In the genomic region with DNA sequence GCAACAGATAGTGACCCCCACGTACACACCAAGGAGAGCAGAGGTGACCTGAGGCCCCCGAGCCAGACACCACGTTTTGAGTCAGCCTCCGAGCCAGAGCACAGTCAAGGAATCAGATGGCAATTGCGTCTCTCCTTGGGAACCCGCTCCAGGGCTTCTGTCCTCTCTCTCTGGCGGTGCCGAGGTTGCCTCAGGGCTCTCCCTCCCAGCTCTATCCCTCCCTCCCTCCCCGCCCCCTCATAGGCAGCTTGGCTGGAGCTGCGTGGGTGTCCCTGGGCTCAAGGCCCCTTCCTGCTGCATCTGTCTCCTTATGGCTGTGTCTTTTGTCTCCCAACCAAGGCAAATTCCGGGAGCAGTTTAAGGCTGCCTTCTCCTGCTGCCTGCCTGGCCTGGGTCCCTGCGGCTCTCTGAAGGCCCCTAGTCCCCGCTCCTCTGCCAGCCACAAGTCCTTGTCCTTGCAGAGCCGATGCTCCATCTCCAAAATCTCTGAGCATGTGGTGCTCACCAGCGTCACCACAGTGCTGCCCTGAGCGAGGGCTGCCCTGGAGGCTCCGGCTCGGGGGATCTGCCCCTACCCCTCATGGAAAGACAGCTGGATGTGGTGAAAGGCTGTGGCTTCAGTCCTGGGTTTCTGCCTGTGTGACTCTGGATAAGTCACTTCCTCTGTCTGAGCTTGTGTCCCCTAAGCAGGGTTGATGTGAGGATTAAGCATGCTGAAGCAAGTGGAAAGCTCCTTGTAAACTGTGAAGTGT, we compare ENCODE assay signal across 10 cellular contexts. TPM values are rescaled to one million over a fixed set of nuclear protein-coding genes. Genes with fewer than 3 reads are reported as not detected.
A peak's percentile ranks its signal among the peaks of the same experiment; 100 is the strongest.
DNase-seq lines count a peak whose midpoint lies in the region; ATAC-seq, FAIRE-seq and TF ChIP-seq lines count a peak whose summit lies in the region.
"Had no signal": no experiment of that assay in that cellular context is flagged by ENCODE, and none has a peak within 500 bp of the region (broad histone marks: within the 10 kb centered on the region; RNA-seq: fewer than 3 reads in every experiment).

No MANE protein-coding gene starts in this region.

- CTCF ChIA-PET in HepG2 (lab: Yijun Ruan, JAX; ENCODE audit: low intra/inter-chr PET ratio, low total read pairs) = no interaction called here

- no peaks in the 10 kb centered on the region for H3K9me3 Mint-ChIP-seq in chondrocyte (ENCODE audit: low read depth)

- H3K36me3 ChIP-seq in HepG2 (replicated peaks in 1 of 2; ENCODE audit: control insufficient read depth in 1 of 2, insufficient read depth in 2 of 2, low read length in 2 of 2) (peaks cover 17 to 33% of the 10 kb centered on the region in 2 experiments; a peak in 4 of 5 replicates), right lobe of liver (peaks cover 0 to 40% (median 6%) of the 10 kb centered on the region in 4 donors), aorta (ENCODE audit: control insufficient read depth in 1 of 2, insufficient read depth in 2 of 2, low read length in 1 of 2) (peaks cover 0 to 4% of the 10 kb centered on the region in 2 donors)
- H3K36me3 ChIP-seq in effector memory CD4-positive, alpha-beta T cell (ENCODE audit: control insufficient read depth, insufficient read depth, low read length) = peaks cover 52% of the 10 kb centered on the region

- H3K4me3 ChIP-seq in HepG2 (replicated peaks in 1 of 3; ENCODE audit: insufficient read depth in 1 of 3, low read depth in 2 of 3, low read length in 3 of 3) (no peak overlapping the region), right lobe of liver (no peak overlapping the region), aorta (ENCODE audit: low read length in 2 of 2) (no peak overlapping the region)
- H3K4me3 ChIP-seq in effector memory CD4-positive, alpha-beta T cell (ENCODE audit: insufficient read depth, low read depth, low read length, poor library complexity, severe bottlenecking) = no peak overlapping the region

- intact Hi-C loops in HepG2 (cut with micrococcal nuclease; ENCODE audit: unreplicated experiment) (no loop called here), right lobe of liver (cut with DNase I) (no loop called here), aorta (cut with DNase I) (no loop called here)

- in situ Hi-C loops in HepG2 (cut with HindIII; ENCODE audit: extremely low pct_ligation_motif_present, low pct_unique_long_range_greater_than_20kb) = no loop called here

- H3K79me2 ChIP-seq in HepG2 (ENCODE audit: insufficient read depth, low read length) = no peaks in the 10 kb centered on the region

- BruUV-seq in HepG2 (replicated peaks; lab: Mats Ljungman, UMichigan) = TSS peak; percentile 24

- H3K27me3 ChIP-seq in HepG2 (ENCODE audit: control insufficient read depth in 1 of 2, insufficient read depth in 2 of 2, low read length in 2 of 2) (no peaks in the 10 kb centered on the region), right lobe of liver (no peaks in the 10 kb centered on the region), aorta (ENCODE audit: control insufficient read depth in 1 of 2, insufficient read depth in 2 of 2, low read length in 1 of 2) (no peaks in the 10 kb centered on the region)
- no peaks in the 10 kb centered on the region for H3K27me3 ChIP-seq in effector memory CD4-positive, alpha-beta T cell (replicated peaks; ENCODE audit: control insufficient read depth, insufficient read depth, low read length, poor library complexity, severe bottlenecking)

- FAIRE-seq in HepG2 (lab: Jason Lieb, UNC) = no peak

- ATAC-seq in HepG2 (no peak), right lobe of liver (no peak), aorta (ENCODE audit: low FRiP score) (peak; percentile 20)
- ATAC-seq: Panc1 had no signal

- no peaks in the 10 kb centered on the region for H3K9me3 ChIP-seq in HepG2 (ENCODE audit: low read length)
- H3K9me3 ChIP-seq in right lobe of liver = no peaks in the 10 kb centered on the region
- H3K9me3 ChIP-seq in aorta (ENCODE audit: control insufficient read depth, low read length) = no peaks in the 10 kb centered on the region
- no peaks in the 10 kb centered on the region for H3K9me3 ChIP-seq in effector memory CD4-positive, alpha-beta T cell (ENCODE audit: control insufficient read depth, low read length)

- TF ChIP-seq CTCF in HepG2 (CRISPR knock-in tag; IDR thresholded peaks at IDR 0.05) (no peak), right lobe of liver (IDR thresholded peaks at IDR 0.05) (no peak), chondrocyte (IDR thresholded peaks at IDR 0.05) (no peak)

- DNase-seq in HepG2 (ENCODE audit: low spot score) (no peak), right lobe of liver (no peak), chondrocyte (ENCODE audit: low spot score) (no peak), middle frontal gyrus (ENCODE audit: extremely low spot score, low spot score) (peak; percentile 14), aorta (no peak)
- no peak for DNase-seq in effector memory CD4-positive, alpha-beta T cell
- no peak for DNase-seq in stimulated activated naive CD4-positive, alpha-beta T cell treated with Interleukin-2 at 50 U/mL for 16 hours (lab: John Stamatoyannopoulos, UW)
- DNase-seq in stimulated activated CD4-positive, alpha-beta T cell treated with anti-CD3 and anti-CD28 coated beads, Interleukin-2, amount 100 ng/mL, for 24 hours = no peak

- H3K27me3 Mint-ChIP-seq in chondrocyte (ENCODE audit: low read depth) = no peaks in the 10 kb centered on the region

- no peaks in the 10 kb centered on the region for H4K20me1 ChIP-seq in HepG2 (ENCODE audit: insufficient read depth, low read length)

- no peak for TF ChIP-seq RAD21 in HepG2 (CRISPR knock-in tag; IDR thresholded peaks at IDR 0.05)

- H3K4me3 Mint-ChIP-seq in chondrocyte (ENCODE audit: unreplicated experiment) = no peak overlapping the region

- POLR2A ChIA-PET in HepG2 (lab: Yijun Ruan, JAX) = interaction anchor here (1.3 kb wide), 1 partner anchor 8 kb away, joined by 3 read pairs; no protein-coding TSS in a partner anchor

- 90% methylated on average over 16 of the region's 18 CpGs for WGBS in HepG2 (ENCODE audit: low lambda C conversion rate)
- WGBS in right lobe of liver (ENCODE audit: insufficient coverage, low coverage, low lambda C conversion rate, missing lambda C conversion rate) = 62% methylated on average over 4 of the region's 18 CpGs
- WGBS in aorta, 2 donors = 15 to 18% methylated on average over 17 to 18 of the region's 18 CpGs

- H3K9ac ChIP-seq in HepG2 (ENCODE audit: insufficient read depth, low read depth, low read length) = no peak overlapping the region

- H3K4me1 Mint-ChIP-seq in chondrocyte (ENCODE audit: low read depth) = peaks cover 22% of the 10 kb centered on the region

- TF ChIP-seq EP300 in HepG2 (IDR thresholded peaks at IDR 0.05; ENCODE audit: low read depth in 2 of 2, low read length in 2 of 2) (no peak), HepG2 (CRISPR knock-in tag; IDR thresholded peaks at IDR 0.05; ENCODE audit: borderline replicate concordance) (no peak)

- H3K4me1 ChIP-seq in HepG2 (ENCODE audit: insufficient read depth, low read length) = no peaks in the 10 kb centered on the region
- H3K4me1 ChIP-seq in right lobe of liver = no peaks in the 10 kb centered on the region
- peaks cover 0 to 2% of the 10 kb centered on the region in 2 donors for H3K4me1 ChIP-seq in aorta (ENCODE audit: control insufficient read depth in 1 of 2, insufficient read depth in 2 of 2, low read length in 2 of 2)
- no peaks in the 10 kb centered on the region for H3K4me1 ChIP-seq in effector memory CD4-positive, alpha-beta T cell (ENCODE audit: control insufficient read depth, insufficient read depth, low read length, poor library complexity, severe bottlenecking)

- H3K36me3 Mint-ChIP-seq in chondrocyte (ENCODE audit: low read depth) = peaks cover 12% of the 10 kb centered on the region

- H3K27ac ChIP-seq in HepG2 (ENCODE audit: extremely low read length, insufficient read depth, low read length) = no peak overlapping the region
- no peak overlapping the region for H3K27ac ChIP-seq in right lobe of liver
- peak overlapping the region; percentile 3 to 100 for H3K27ac ChIP-seq in aorta (ENCODE audit: low read depth in 1 of 2, low read length in 2 of 2)
- no peak overlapping the region for H3K27ac ChIP-seq in effector memory CD4-positive, alpha-beta T cell (ENCODE audit: insufficient read depth, low read length, poor library complexity, severe bottlenecking)

- H3K4me2 ChIP-seq in HepG2 (ENCODE audit: low read depth, low read length) = no peak overlapping the region

- peak overlapping the region; percentile 45 for H3K27ac Mint-ChIP-seq in chondrocyte (ENCODE audit: unreplicated experiment)

- no peak overlapping the region for H2AFZ ChIP-seq in HepG2 (ENCODE audit: low read length)

- TF ChIP-seq POLR2A in HepG2 (IDR thresholded peaks at IDR 0.05; ENCODE audit: insufficient read depth in 1 of 2, low read depth in 2 of 2, low read length in 2 of 2) = no peak
- no peak for TF ChIP-seq POLR2A in right lobe of liver (IDR thresholded peaks at IDR 0.05)

RNA-seq across cellular contexts. Expression of a gene that starts 9.1 kb away (rescaled TPM):
- total RNA-seq in HepG2 (2016; rRNA removed; fragmentation: Illumina TruSeq; extraction: Trizol) (not detected in 2 replicates), right lobe of liver (not detected), chondrocyte (0.21 to 0.45 TPM in 2 of 3 replicates, not detected in the other), aorta (under 1 TPM in 1 of 2 donors, not detected in 1; 0.42 TPM)
- total RNA-seq in HepG2 (2016; cell fraction: cytosol; rRNA removed; fragmentation: Illumina TruSeq; extraction: Trizol; ENCODE audit: low read depth) = not detected in 2 replicates
- total RNA-seq in HepG2 (2016; cell fraction: insoluble cytoplasmic fraction; rRNA removed; fragmentation: Illumina TruSeq; extraction: Trizol) = not detected in 2 replicates
- total RNA-seq in HepG2 (2016; cell fraction: membrane; rRNA removed; fragmentation: Illumina TruSeq; extraction: Trizol) = not detected in 2 replicates
- total RNA-seq in HepG2 (2016; cell fraction: nucleus; rRNA removed; fragmentation: Illumina TruSeq; extraction: Trizol) = not detected in 2 replicates
- polyA plus RNA-seq in HepG2 (2011; rRNA removed) (0.05 TPM in 1 of 2 replicates, not detected in the other), aorta (under 1 TPM in 1 of 2 donors, not detected in 1; 0.18 TPM)
- polyA plus RNA-seq in HepG2 (2011; cell fraction: cytosol; rRNA removed) = 0.03 TPM in 1 of 2 replicates, not detected in the other
- 0.13 and 0.23 TPM in 2 replicates for polyA plus RNA-seq in HepG2 (2011; cell fraction: nucleus; rRNA removed)
- polyA plus RNA-seq in HepG2 (2012) = 0.07 TPM in 1 of 2 replicates, not detected in the other
- polyA plus RNA-seq in HepG2 (2016; cell fraction: cytosol; fragmentation: Illumina TruSeq; extraction: Trizol; ENCODE audit: low read depth) = not detected in 2 replicates
- polyA plus RNA-seq in HepG2 (2016; cell fraction: insoluble cytoplasmic fraction; fragmentation: Illumina TruSeq; extraction: Trizol; ENCODE audit: low read depth) = not detected in 2 replicates
- not detected in 2 replicates for polyA plus RNA-seq in HepG2 (2016; cell fraction: membrane; fragmentation: Illumina TruSeq; extraction: Trizol; ENCODE audit: low read depth)
- not detected in 2 replicates for polyA plus RNA-seq in HepG2 (2016; cell fraction: nucleus; fragmentation: Illumina TruSeq; extraction: Trizol; ENCODE audit: insufficient read depth, low read depth)
- not detected in 2 replicates for polyA minus RNA-seq in HepG2 (2011; rRNA and poly(A)+ RNA removed; ENCODE audit: low replicate concordance)
- not detected in 2 replicates for polyA minus RNA-seq in HepG2 (2011; cell fraction: cytosol; rRNA and poly(A)+ RNA removed)
- polyA minus RNA-seq in HepG2 (2011; cell fraction: nucleus; rRNA and poly(A)+ RNA removed) = not detected in 2 replicates
- total RNA-seq: mucosa of gallbladder had no signal

RNA-seq across cellular contexts. Expression of a gene that starts 18.0 kb away (rescaled TPM):
- 57.1 and 85.7 TPM in 2 replicates for total RNA-seq in HepG2 (2016; rRNA removed; fragmentation: Illumina TruSeq; extraction: Trizol)
- total RNA-seq in HepG2 (2016; cell fraction: cytosol; rRNA removed; fragmentation: Illumina TruSeq; extraction: Trizol; ENCODE audit: low read depth) = 16.0 and 19.1 TPM in 2 replicates
- total RNA-seq in HepG2 (2016; cell fraction: insoluble cytoplasmic fraction; rRNA removed; fragmentation: Illumina TruSeq; extraction: Trizol) = 57.5 and 91.4 TPM in 2 replicates
- 33.1 and 34.7 TPM in 2 replicates for total RNA-seq in HepG2 (2016; cell fraction: membrane; rRNA removed; fragmentation: Illumina TruSeq; extraction: Trizol)
- total RNA-seq in HepG2 (2016; cell fraction: nucleus; rRNA removed; fragmentation: Illumina TruSeq; extraction: Trizol) = 28.3 and 31.4 TPM in 2 replicates
- 57.8 and 69.0 TPM in 2 replicates for polyA plus RNA-seq in HepG2 (2011; rRNA removed)
- polyA plus RNA-seq in HepG2 (2011; cell fraction: cytosol; rRNA removed) = 59.1 and 66.1 TPM in 2 replicates
- 28.9 TPM in 2 replicates for polyA plus RNA-seq in HepG2 (2011; cell fraction: nucleus; rRNA removed)
- 26.2 and 40.7 TPM in 2 replicates for polyA plus RNA-seq in HepG2 (2012)
- polyA plus RNA-seq in HepG2 (2016; cell fraction: cytosol; fragmentation: Illumina TruSeq; extraction: Trizol; ENCODE audit: low read depth) = 17.0 and 18.2 TPM in 2 replicates
- 103 and 109 TPM in 2 replicates for polyA plus RNA-seq in HepG2 (2016; cell fraction: insoluble cytoplasmic fraction; fragmentation: Illumina TruSeq; extraction: Trizol; ENCODE audit: low read depth)
- 29.6 and 30.9 TPM in 2 replicates for polyA plus RNA-seq in HepG2 (2016; cell fraction: membrane; fragmentation: Illumina TruSeq; extraction: Trizol; ENCODE audit: low read depth)
- polyA plus RNA-seq in HepG2 (2016; cell fraction: nucleus; fragmentation: Illumina TruSeq; extraction: Trizol; ENCODE audit: insufficient read depth, low read depth) = 43.9 and 48.1 TPM in 2 replicates
- 137 and 154 TPM in 2 replicates for polyA minus RNA-seq in HepG2 (2011; rRNA and poly(A)+ RNA removed; ENCODE audit: low replicate concordance)
- polyA minus RNA-seq in HepG2 (2011; cell fraction: cytosol; rRNA and poly(A)+ RNA removed) = 28.9 and 36.0 TPM in 2 replicates
- 14.2 and 17.9 TPM in 2 replicates for polyA minus RNA-seq in HepG2 (2011; cell fraction: nucleus; rRNA and poly(A)+ RNA removed)
- 10 to 100 TPM; 23.9 to 47.5 (median 32.5) TPM for total RNA-seq in right lobe of liver
- total RNA-seq in chondrocyte = 48.6 to 53.0 TPM (median 52.0 TPM) in 3 replicates
- 10 to 100 TPM; 57.9 to 65.0 TPM for total RNA-seq in aorta
- 10 to 100 TPM; 75.5 to 83.9 TPM for polyA plus RNA-seq in aorta

RNA-seq across cellular contexts. Expression of a gene that starts 50.3 kb away (rescaled TPM):
- 10.5 and 24.7 TPM in 2 replicates for total RNA-seq in HepG2 (2016; rRNA removed; fragmentation: Illumina TruSeq; extraction: Trizol)
- 13.7 and 15.2 TPM in 2 replicates for total RNA-seq in HepG2 (2016; cell fraction: cytosol; rRNA removed; fragmentation: Illumina TruSeq; extraction: Trizol; ENCODE audit: low read depth)
- 9.6 and 28.4 TPM in 2 replicates for total RNA-seq in HepG2 (2016; cell fraction: insoluble cytoplasmic fraction; rRNA removed; fragmentation: Illumina TruSeq; extraction: Trizol)
- total RNA-seq in HepG2 (2016; cell fraction: membrane; rRNA removed; fragmentation: Illumina TruSeq; extraction: Trizol) = 21.8 and 22.0 TPM in 2 replicates
- total RNA-seq in HepG2 (2016; cell fraction: nucleus; rRNA removed; fragmentation: Illumina TruSeq; extraction: Trizol) = 24.5 and 28.2 TPM in 2 replicates
- 76.8 and 139 TPM in 2 replicates for polyA plus RNA-seq in HepG2 (2011; rRNA removed)
- polyA plus RNA-seq in HepG2 (2011; cell fraction: cytosol; rRNA removed) = 62.4 and 79.7 TPM in 2 replicates
- 185 and 206 TPM in 2 replicates for polyA plus RNA-seq in HepG2 (2011; cell fraction: nucleus; rRNA removed)
- polyA plus RNA-seq in HepG2 (2012) = 42.8 and 47.0 TPM in 2 replicates
- 5.5 and 6.8 TPM in 2 replicates for polyA plus RNA-seq in HepG2 (2016; cell fraction: cytosol; fragmentation: Illumina TruSeq; extraction: Trizol; ENCODE audit: low read depth)
- polyA plus RNA-seq in HepG2 (2016; cell fraction: insoluble cytoplasmic fraction; fragmentation: Illumina TruSeq; extraction: Trizol; ENCODE audit: low read depth) = 8.8 and 11.1 TPM in 2 replicates
- 10.6 and 11.6 TPM in 2 replicates for polyA plus RNA-seq in HepG2 (2016; cell fraction: membrane; fragmentation: Illumina TruSeq; extraction: Trizol; ENCODE audit: low read depth)
- polyA plus RNA-seq in HepG2 (2016; cell fraction: nucleus; fragmentation: Illumina TruSeq; extraction: Trizol; ENCODE audit: insufficient read depth, low read depth) = 48.2 and 51.2 TPM in 2 replicates
- 13.3 and 101 TPM in 2 replicates for polyA minus RNA-seq in HepG2 (2011; rRNA and poly(A)+ RNA removed; ENCODE audit: low replicate concordance)
- polyA minus RNA-seq in HepG2 (2011; cell fraction: cytosol; rRNA and poly(A)+ RNA removed) = 27.7 and 32.7 TPM in 2 replicates
- polyA minus RNA-seq in HepG2 (2011; cell fraction: nucleus; rRNA and poly(A)+ RNA removed) = 24.6 and 37.8 TPM in 2 replicates
- 10 to 100 TPM; 10.1 to 40.4 (median 30.2) TPM for total RNA-seq in right lobe of liver
- total RNA-seq in chondrocyte = 4.7 to 154 TPM (median 147 TPM) in 3 replicates
- total RNA-seq in aorta = 100 to 1,000 TPM; 317 to 506 TPM
- polyA plus RNA-seq in aorta = 100 to 1,000 TPM; 158 to 325 TPM

Comparison
In these comparisons a context has a peak if more than half of its experiments do, and no peak if none do; other contexts are left out.
1. H3K27ac ChIP-seq: peak in aorta (2 of 2); none in HepG2 (single experiment), right lobe of liver (0 of 3) and effector memory CD4-positive, alpha-beta T cell (single experiment).